In genomic region chr1:154574715-154575114, GRCh38 we compare ENCODE assay signal across 11 cellular contexts. TPM values are rescaled to one million over a fixed set of nuclear protein-coding genes. Genes with fewer than 3 reads are reported as not detected.
DNase-seq lines count a peak whose midpoint lies in the region; ATAC-seq and TF ChIP-seq lines count a peak whose summit lies in the region.
"Had no signal": no experiment of that assay in that cellular context is flagged by ENCODE, and none has a peak within 500 bp of the region (broad histone marks: within the 10 kb centered on the region; RNA-seq: fewer than 3 reads in every experiment).

No MANE protein-coding gene starts in this region.

- H3K27me3 Mint-ChIP-seq in HFFc6 (ENCODE audit: insufficient read depth) (peaks cover 21% of the 10 kb centered on the region), endodermal cell (ENCODE audit: insufficient read depth) (peaks cover 14% of the 10 kb centered on the region)

- ATAC-seq in HG03520 (IDR thresholded peaks at IDR 0.05; ENCODE audit: unreplicated experiment) (no peak), heart left ventricle (no peak)

- no peak for TF ChIP-seq POLR2A in heart left ventricle (IDR thresholded peaks at IDR 0.05)

- H3K36me3 Mint-ChIP-seq in HFFc6 (ENCODE audit: low read depth) (peaks cover 9% of the 10 kb centered on the region; the same call in 1 of the 2 replicates), endodermal cell (ENCODE audit: low read depth) (peaks cover 16% of the 10 kb centered on the region)

- peaks cover 85% of the 10 kb centered on the region for H3K36me3 ChIP-seq in BE2C
- peaks cover 28% of the 10 kb centered on the region for H3K36me3 ChIP-seq in endodermal cell (ENCODE audit: control insufficient read depth, insufficient read depth, low read length)
- H3K36me3 ChIP-seq in heart left ventricle: peaks cover 0 to 17% (median 15%) of the 10 kb centered on the region in 9 donors
- peaks cover 13% of the 10 kb centered on the region for H3K36me3 ChIP-seq in right atrium auricular region

- H3K4me3 ChIP-seq in BE2C (ENCODE audit: low read depth, low read length) (no peak overlapping the region), endodermal cell (ENCODE audit: low read length) (no peak overlapping the region), heart left ventricle (no peak overlapping the region), right atrium auricular region (no peak overlapping the region)

- WGBS in endodermal cell (ENCODE audit: insufficient coverage in 1 of 2, insufficient read length in 1 of 2), 2 experiments: 60 to 79% methylated on average over 4 to 6 of the region's 7 CpGs
- WGBS in heart left ventricle, 4 donors: 15 to 26% (median 17%) methylated on average over 5 to 7 of the region's 7 CpGs

- H3K27me3 ChIP-seq in BE2C (no peaks in the 10 kb centered on the region), endodermal cell (ENCODE audit: control insufficient read depth, insufficient read depth, low read length, poor library complexity, severe bottlenecking) (peaks cover 9% of the 10 kb centered on the region), heart left ventricle (peaks cover 0 to 4% (median 0%) of the 10 kb centered on the region in 9 donors), right atrium auricular region (no peaks in the 10 kb centered on the region)

- H3K27ac ChIP-seq in endodermal cell (ENCODE audit: low read depth, low read length): no peak overlapping the region
- no peak overlapping the region for H3K27ac ChIP-seq in heart left ventricle
- H3K27ac ChIP-seq in right atrium auricular region: no peak overlapping the region

- H3K4me1 ChIP-seq in BE2C (peaks cover 6% of the 10 kb centered on the region), endodermal cell (ENCODE audit: control insufficient read depth, insufficient read depth, low read length) (peaks cover 7% of the 10 kb centered on the region), heart left ventricle (peaks cover 0 to 33% (median 17%) of the 10 kb centered on the region in 12 donors), right atrium auricular region (peaks cover 0 to 21% of the 10 kb centered on the region in 2 donors)

- H3K27ac Mint-ChIP-seq in HFFc6 (no peak overlapping the region; the same call in 1 of the 2 replicates), endodermal cell (no peak overlapping the region)
- H3K27ac Mint-ChIP-seq: dendritic cell treated with granulocyte-macrophage colony-stimulating factor and Interleukin-4, amounts not matched to agents 40 ng/mL and 50 ng/mL, for 4 days had no signal

- H3K9me3 ChIP-seq in BE2C (no peaks in the 10 kb centered on the region), endodermal cell (ENCODE audit: control insufficient read depth, low read length) (no peaks in the 10 kb centered on the region), heart left ventricle (no peaks in the 10 kb centered on the region), right atrium auricular region (no peaks in the 10 kb centered on the region)

- peak; percentile 87 for DNase-seq in BE2C
- DNase-seq in HFFc6: peak; percentile 54
- DNase-seq in NCI-H526 treated with DMSO at 0.1 percent for 48 hours (lab: John Stamatoyannopoulos, UW): peak; percentile 98
- DNase-seq in endodermal cell: peak; percentile 42
- DNase-seq in iPS-NIHi7 (ENCODE audit: extremely low spot score): no peak
- DNase-seq in heart left ventricle: no peak
- no peak for DNase-seq in right atrium auricular region (ENCODE audit: low spot score)
- DNase-seq: activated CD4-positive, alpha-beta T cell treated with anti-CD3 and anti-CD28 coated beads, Interleukin-2, amount 50 U/mL, for 48 hours had no signal

- TF ChIP-seq CTCF in BE2C (IDR thresholded peaks at IDR 0.05; ENCODE audit: low read depth, low read length) (no peak), HFFc6 (IDR thresholded peaks at IDR 0.05) (no peak), endodermal cell (conservative IDR thresholded peaks at IDR 0.05) (no peak), heart left ventricle (IDR thresholded peaks at IDR 0.05) (no peak), right atrium auricular region (IDR thresholded peaks at IDR 0.05) (no peak)

- H3K4me3 Mint-ChIP-seq in HFFc6: no peak overlapping the region
- no peak overlapping the region for H3K4me3 Mint-ChIP-seq in endodermal cell
- H3K4me3 Mint-ChIP-seq: dendritic cell treated with granulocyte-macrophage colony-stimulating factor and Interleukin-4, amounts not matched to agents 40 ng/mL and 50 ng/mL, for 4 days had no signal

- intact Hi-C loops in heart left ventricle (cut with DNase I): no loop called here

- H3K4me1 Mint-ChIP-seq in HFFc6 (ENCODE audit: low read depth) (peaks cover 12% of the 10 kb centered on the region), endodermal cell (peaks cover 7% of the 10 kb centered on the region)

- H3K9me3 Mint-ChIP-seq in HFFc6 (no peaks in the 10 kb centered on the region; the same call in 1 of the 2 replicates), endodermal cell (no peaks in the 10 kb centered on the region)
- H3K9me3 Mint-ChIP-seq: dendritic cell treated with granulocyte-macrophage colony-stimulating factor and Interleukin-4, amounts not matched to agents 40 ng/mL and 50 ng/mL, for 4 days had no signal

- no peak overlapping the region for H3K9ac ChIP-seq in endodermal cell (ENCODE audit: extremely low read depth, low read length, poor library complexity, severe bottlenecking)

RNA-seq across cellular contexts. Expression of gene CHRNB2, which starts 7.1 kb away (rescaled TPM):
- 62.7 TPM for polyA plus RNA-seq in BE2C (2012; ENCODE audit: insufficient read depth, insufficient read length, low read depth)
- total RNA-seq in HFFc6 (2021; fragmentation: NEBNext Ultra II Directional; extraction: Animal tissue kit (Norgen Biotek cat#: 25700)): under 1 TPM in 5 of 6 experiments, not detected in 1; 0.05 to 0.09 (median 0.07) TPM
- total RNA-seq in endodermal cell (under 1 TPM; 0.18 to 0.55 TPM), heart left ventricle (under 1 TPM in 3 of 9 donors, not detected in 6; 0.05 to 0.14 (median 0.06) TPM), right atrium auricular region (under 1 TPM in 1 of 2 donors, not detected in 1; 0.24 TPM)
- polyA plus RNA-seq in endodermal cell (2013, experiment 1 of 2): 3.6 TPM
- 3.1 TPM for polyA plus RNA-seq in endodermal cell (2013, experiment 2 of 2)
- under 1 TPM in 1 of 2 donors, not detected in 1; 0.03 TPM for polyA plus RNA-seq in heart left ventricle
- total RNA-seq: posterior vena cava had no signal

RNA-seq across cellular contexts. Expression of gene UBE2Q1, which starts 16.3 kb away (rescaled TPM):
- polyA plus RNA-seq in BE2C (2012; ENCODE audit: insufficient read depth, insufficient read length, low read depth): 265 TPM
- total RNA-seq in HFFc6 (2021; fragmentation: NEBNext Ultra II Directional; extraction: Animal tissue kit (Norgen Biotek cat#: 25700)): 100 to 1,000 TPM in 1 of 6 experiments, 10 to 100 TPM in 5; 72.6 to 101 (median 91.5) TPM
- total RNA-seq in endodermal cell (10 to 100 TPM; 83.0 to 94.7 TPM), heart left ventricle (10 to 100 TPM; 22.1 to 79.4 (median 58.8) TPM), right atrium auricular region (10 to 100 TPM; 18.5 to 26.3 TPM)
- 80.8 TPM for polyA plus RNA-seq in endodermal cell (2013, experiment 1 of 2)
- polyA plus RNA-seq in endodermal cell (2013, experiment 2 of 2): 55.1 TPM
- polyA plus RNA-seq in heart left ventricle: 10 to 100 TPM; 23.0 to 36.2 TPM

RNA-seq across cellular contexts. Expression of gene ADAR, which starts 33.3 kb away (rescaled TPM):
- polyA plus RNA-seq in BE2C (2012; ENCODE audit: insufficient read depth, insufficient read length, low read depth): 147 TPM
- total RNA-seq in HFFc6 (2021; fragmentation: NEBNext Ultra II Directional; extraction: Animal tissue kit (Norgen Biotek cat#: 25700)): 100 to 1,000 TPM; 122 to 136 (median 126) TPM
- 100 to 1,000 TPM; 148 to 166 TPM for total RNA-seq in endodermal cell
- polyA plus RNA-seq in endodermal cell (2013, experiment 1 of 2): 90.5 TPM
- polyA plus RNA-seq in endodermal cell (2013, experiment 2 of 2): 91.7 TPM
- 100 to 1,000 TPM in 1 of 9 donors, 10 to 100 TPM in 8; 52.1 to 117 (median 63.1) TPM for total RNA-seq in heart left ventricle
- 10 to 100 TPM; 16.0 to 29.5 TPM for polyA plus RNA-seq in heart left ventricle
- total RNA-seq in right atrium auricular region: 10 to 100 TPM; 39.3 to 51.9 TPM

Comparison
In these comparisons a context has a peak if more than half of its experiments do, and no peak if none do; other contexts are left out.
1. DNase-seq: peak in BE2C (single experiment), HFFc6 (single experiment), NCI-H526 treated with DMSO at 0.1 percent for 48 hours (single experiment) and endodermal cell (single experiment); none in iPS-NIHi7 (single experiment), heart left ventricle (0 of 5) and right atrium auricular region (single experiment).